In the genomic region with DNA sequence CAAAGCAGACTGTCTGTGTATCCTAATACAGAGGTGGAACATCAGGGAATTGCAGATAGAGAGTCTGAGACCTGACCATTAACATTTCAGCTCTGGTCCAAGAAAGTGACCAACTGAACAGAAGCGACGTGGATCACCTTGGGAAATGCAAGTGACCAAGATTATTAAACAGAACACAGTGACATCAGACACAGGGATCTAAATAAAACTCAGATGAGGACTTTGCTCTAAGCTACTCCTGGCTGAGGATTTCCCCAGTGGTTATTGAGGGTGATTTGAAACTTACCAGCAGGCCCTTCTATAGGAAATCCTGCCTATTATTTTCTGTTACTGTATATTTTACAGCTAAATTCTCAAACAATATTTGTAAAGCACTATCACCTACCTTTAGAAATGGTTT, we compare ENCODE assay signal across 28 cellular contexts.
"Had no signal": no experiment of that assay in that cellular context is flagged by ENCODE, and none has a peak within 500 bp of the region (broad histone marks: within the 10 kb centered on the region; RNA-seq: fewer than 3 reads in every experiment).

No MANE protein-coding gene starts in this region.

- ATAC-seq: activated CD8-positive, alpha-beta memory T cell treated with anti-CD3 and anti-CD28 coated beads, Interleukin-2, amount 10 ng/mL, durations not matched to agents 7 days and 5 days; activated CD8-positive, alpha-beta T cell treated with anti-CD3 and anti-CD28 coated beads, Interleukin-2, amount 10 ng/mL, durations not matched to agents 7 days and 5 days; activated naive CD8-positive, alpha-beta T cell treated with anti-CD3 and anti-CD28 coated beads, Interleukin-2, amount 50 U/mL, for 24 hours had no signal

- H3K36me3 ChIP-seq: ascending aorta, cardiac muscle cell had no signal

- H3K4me3 ChIP-seq: ascending aorta, cardiac muscle cell had no signal

- H3K4me1 ChIP-seq: ascending aorta had no signal

- H3K27me3 ChIP-seq: ascending aorta, cardiac muscle cell had no signal

- H3K9me3 ChIP-seq: ascending aorta had no signal

- DNase-seq: activated B cell treated with CpG ODN at 0.5 μM for 24 hours; activated CD4-positive, alpha-beta memory T cell treated with anti-CD3 and anti-CD28 coated beads, Interleukin-2, amount 10 ng/mL, durations not matched to agents 7 days and 5 days; activated CD4-positive, alpha-beta T cell treated with anti-CD3 and anti-CD28 coated beads for 4 hours; activated CD4-positive, alpha-beta T cell treated with anti-CD3 and anti-CD28 coated beads, Interleukin-2, amount 10 ng/mL, durations not matched to agents 7 days and 5 days; activated CD4-positive, alpha-beta T cell treated with anti-CD3 and anti-CD28 coated beads, Interleukin-2, amount 50 U/mL, for 48 hours; activated CD4-positive, CD25-positive, alpha-beta regulatory T cell treated with anti-CD3 and anti-CD28 coated beads, Interleukin-2, amount 50 U/mL, for 72 hours; activated CD8-positive, alpha-beta memory T cell treated with anti-CD3 and anti-CD28 coated beads for 24 hours; activated CD8-positive, alpha-beta memory T cell treated with anti-CD3 and anti-CD28 coated beads, Interleukin-2, amount 10 ng/mL, durations not matched to agents 7 days and 5 days; activated CD8-positive, alpha-beta memory T cell treated with anti-CD3 and anti-CD28 coated beads, Interleukin-2, amount 50 U/mL, for 48 hours; activated CD8-positive, alpha-beta T cell treated with anti-CD3 and anti-CD28 coated beads, Interleukin-2, amount 10 ng/mL, durations not matched to agents 7 days and 5 days; activated effector memory CD4-positive, alpha-beta T cell treated with Interleukin-2 at 50 U/mL for 16 hours; activated gamma-delta T cell; activated naive CD4-positive, alpha-beta T cell treated with anti-CD3 and anti-CD28 coated beads, Interleukin-2, amount 10 ng/mL, durations not matched to agents 7 days and 5 days; activated naive CD4-positive, alpha-beta T cell treated with Interleukin-2 at 50 U/mL for 16 hours; activated naive CD8-positive, alpha-beta T cell treated with anti-CD3 and anti-CD28 coated beads, Interleukin-2, amount 10 ng/mL, durations not matched to agents 7 days and 5 days; activated naive CD8-positive, alpha-beta T cell treated with anti-CD3 and anti-CD28 coated beads, Interleukin-2, amount 50 U/mL, for 24 hours; activated T-cell treated with anti-CD3 and anti-CD28 coated beads, Interleukin-2, amount 50 U/mL, for 24 hours; activated T-cell treated with anti-CD3 and anti-CD28 coated beads, Interleukin-2, amount 50 U/mL, for 48 hours; amygdala; anterior cingulate cortex; caudate nucleus; cerebellar nuclear complex; T-helper 1 cell; T-helper 2 cell; T-helper 9 cell had no signal

- H3K27ac ChIP-seq: ascending aorta, cardiac muscle cell, VCaP had no signal
